Comparison of ENCODE assay signal across 17 cellular contexts in the genomic region with DNA sequence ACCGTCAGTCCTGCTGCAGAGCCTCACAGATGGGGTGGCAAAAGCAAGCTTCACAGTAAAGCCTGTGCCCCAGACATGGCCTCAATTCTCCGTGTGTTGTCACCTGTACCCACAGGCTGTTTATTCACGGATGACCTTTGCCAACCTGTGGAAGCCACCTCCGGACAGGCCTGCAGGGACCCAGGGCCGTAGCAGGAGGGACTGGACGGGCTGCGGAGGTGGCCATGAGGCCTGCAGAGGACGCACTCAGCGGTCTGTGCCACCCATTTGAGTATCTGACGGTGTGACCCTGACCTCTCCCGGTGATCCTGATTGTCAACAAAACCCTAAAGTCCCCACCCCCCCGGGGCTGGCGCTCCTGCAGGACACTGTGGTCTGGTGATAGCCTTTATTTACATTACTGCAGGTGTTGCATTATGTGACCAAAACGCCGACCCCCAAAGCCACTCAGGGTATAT.
"Had no signal": no experiment of that assay in that cellular context is flagged by ENCODE, and none has a peak within 500 bp of the region (broad histone marks: within the 10 kb centered on the region; RNA-seq: fewer than 3 reads in every experiment).

No MANE protein-coding gene starts in this region.

- DNase-seq: activated CD4-positive, alpha-beta T cell treated with anti-CD3 and anti-CD28 coated beads, Interleukin-2, amount 10 ng/mL, durations not matched to agents 7 days and 5 days; activated naive CD4-positive, alpha-beta T cell; activated naive CD8-positive, alpha-beta T cell treated with anti-CD3 and anti-CD28 coated beads, Interleukin-2, amount 50 U/mL, for 24 hours; heart right ventricle; naive thymus-derived CD8-positive, alpha-beta T cell; stimulated activated CD4-positive, alpha-beta T cell treated with anti-CD3 and anti-CD28 coated beads, Interleukin-15, amount 100 ng/mL, for 24 hours; stimulated activated CD4-positive, alpha-beta T cell treated with anti-CD3 and anti-CD28 coated beads, Interleukin-4, amount 100 ng/mL, for 24 hours; stimulated activated naive CD8-positive, alpha-beta T cell treated with anti-CD3 and anti-CD28 coated beads, Interleukin-15, Interleukin-2, amounts not matched to agents 100 U/mL and 50 U/mL, for 24 hours; trophoblast cell had no signal

- H3K27ac ChIP-seq: neutrophil, suprapubic skin had no signal

- H3K27me3 ChIP-seq: gastroesophageal sphincter, heart right ventricle, neutrophil, suprapubic skin had no signal

- H3K36me3 Mint-ChIP-seq: memory B cell had no signal

- H3K9me3 ChIP-seq: gastroesophageal sphincter, heart right ventricle, neutrophil, suprapubic skin had no signal

- H3K27ac Mint-ChIP-seq: activated naive CD8-positive, alpha-beta T cell treated with anti-CD3 and anti-CD28 coated beads, Interleukin-2, amount 50 U/mL, for 24 hours; memory B cell; T-helper 2 cell treated with Interferon-gamma antibody and Interleukin-4, amounts not matched to agents 5 μg/mL and 100 μg/mL, for 36 hours had no signal

- FAIRE-seq: astrocyte, bronchial epithelial cell, islet of Langerhans had no signal

- H3K4me3 Mint-ChIP-seq: activated CD4-positive, alpha-beta T cell treated with anti-CD3 and anti-CD28 coated beads, Interleukin-2, amount 10 ng/mL, durations not matched to agents 7 days and 5 days; activated naive CD8-positive, alpha-beta T cell treated with anti-CD3 and anti-CD28 coated beads, Interleukin-2, amount 50 U/mL, for 24 hours; memory B cell; T-helper 2 cell treated with Interferon-gamma antibody and Interleukin-4, amounts not matched to agents 5 μg/mL and 100 μg/mL, for 36 hours had no signal

- H3K27me3 Mint-ChIP-seq: activated CD4-positive, alpha-beta T cell treated with anti-CD3 and anti-CD28 coated beads, Interleukin-2, amount 10 ng/mL, durations not matched to agents 7 days and 5 days; activated naive CD8-positive, alpha-beta T cell treated with anti-CD3 and anti-CD28 coated beads, Interleukin-2, amount 50 U/mL, for 24 hours; memory B cell; naive thymus-derived CD8-positive, alpha-beta T cell had no signal

- H3K9me3 Mint-ChIP-seq: activated CD4-positive, alpha-beta T cell treated with anti-CD3 and anti-CD28 coated beads, Interleukin-2, amount 10 ng/mL, durations not matched to agents 7 days and 5 days; activated naive CD8-positive, alpha-beta T cell treated with anti-CD3 and anti-CD28 coated beads, Interleukin-2, amount 50 U/mL, for 24 hours; memory B cell; naive thymus-derived CD8-positive, alpha-beta T cell; T-helper 2 cell treated with Interferon-gamma antibody and Interleukin-4, amounts not matched to agents 5 μg/mL and 100 μg/mL, for 36 hours had no signal

- H3K4me3 ChIP-seq: gastroesophageal sphincter, heart right ventricle, suprapubic skin had no signal
